12 cellular contexts compared by ENCODE assay signal in the genomic region with DNA sequence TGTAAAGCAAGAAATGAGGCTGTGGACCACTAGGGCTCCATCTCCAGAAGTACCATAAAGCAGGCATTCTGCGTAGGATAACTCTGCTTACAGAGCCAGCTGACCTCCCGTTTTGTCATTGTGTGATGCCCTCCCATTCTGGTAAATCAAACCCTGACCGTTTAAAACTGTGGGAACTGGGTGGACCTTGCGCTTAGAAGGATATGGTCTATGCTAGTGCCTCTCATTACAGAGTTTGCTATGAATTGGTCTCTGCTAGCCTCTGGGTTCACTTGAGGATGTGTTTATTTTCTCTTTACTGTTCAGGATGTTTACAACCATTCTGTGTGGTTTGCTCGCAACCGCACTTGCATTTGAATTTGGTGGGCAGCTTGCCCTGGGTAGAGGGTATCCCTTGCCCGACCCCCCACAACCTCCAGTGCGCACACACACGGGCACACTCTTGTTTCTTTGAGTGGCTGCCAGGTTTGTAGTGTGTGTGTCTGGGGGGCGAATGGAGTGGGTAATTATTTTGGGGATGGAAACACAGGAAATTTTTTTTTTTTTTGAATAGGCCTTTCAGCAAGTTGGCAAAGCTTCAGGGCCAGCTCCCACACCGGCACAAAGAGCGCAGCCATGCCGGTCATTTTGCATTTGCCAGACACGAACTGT.
DNase-seq lines count a peak whose midpoint lies in the region; ATAC-seq and TF ChIP-seq lines count a peak whose summit lies in the region.
"Had no signal": no experiment of that assay in that cellular context is flagged by ENCODE, and none has a peak within 500 bp of the region (broad histone marks: within the 10 kb centered on the region; RNA-seq: fewer than 3 reads in every experiment).

No MANE protein-coding gene starts in this region.

- H3K27me3 Mint-ChIP-seq in GM23338 (ENCODE audit: insufficient read depth, low read depth, poor library complexity) = peaks cover 41% of the 10 kb centered on the region
- H3K27me3 Mint-ChIP-seq in activated CD4-positive, alpha-beta memory T cell treated with anti-CD3 and anti-CD28 coated beads for 36 hours = no peaks in the 10 kb centered on the region
- H3K27me3 Mint-ChIP-seq: activated naive CD8-positive, alpha-beta T cell treated with anti-CD3 and anti-CD28 coated beads, Interleukin-2, amount 50 U/mL, for 24 hours had no signal

- H2AFZ ChIP-seq in GM23338 = no peak overlapping the region

- POLR2A ChIA-PET in AG04450 (lab: Yijun Ruan, JAX) = interaction anchor here (0.6 to 1.4 kb wide), 4 partner anchors 19 to 199 kb away, joined by 3 to 4 read pairs (median 4); partner anchors contain the start of gene JARID2
- POLR2A ChIA-PET in activated CD4-positive, alpha-beta memory T cell treated with anti-CD3 and anti-CD28 coated beads for 36 hours (lab: Charles Lee) = interaction anchor here (0.7 kb wide), 1 partner anchor 28 kb away, joined by 3 read pairs; no protein-coding TSS in a partner anchor

- intact Hi-C loops in activated CD4-positive, alpha-beta memory T cell treated with anti-CD3 and anti-CD28 coated beads for 36 hours (cut with micrococcal nuclease) = no loop called here
- intact Hi-C loops in tibial artery (cut with DNase I; ENCODE audit: low total_unique reads) = no loop called here

- DNase-seq in AG04450 (ENCODE audit: low read depth, low spot score) (peak; percentile 59), GM23338 (ENCODE audit: low spot score) (no peak), iris pigment epithelial cell (ENCODE audit: low read depth) (peak; percentile 43), SK-N-DZ (ENCODE audit: low spot score) (no peak), NCI-H524 treated with DMSO at 0.1 percent for 48 hours (lab: John Stamatoyannopoulos, UW) (no peak), tibial artery (no peak)
- no peak for DNase-seq in activated CD4-positive, alpha-beta memory T cell treated with anti-CD3 and anti-CD28 coated beads for 36 hours
- DNase-seq: activated CD4-positive, alpha-beta T cell treated with anti-CD3 and anti-CD28 coated beads, Interleukin-2, amount 50 U/mL, for 4 hours; activated naive CD8-positive, alpha-beta T cell treated with anti-CD3 and anti-CD28 coated beads, Interleukin-2, amount 50 U/mL, for 24 hours; activated T-cell treated with anti-CD3 and anti-CD28 coated beads, Interleukin-2, amount 50 U/mL, for 4 hours; NCI-H1436 treated with DMSO at 0.1 percent for 48 hours had no signal

- H3K36me3 ChIP-seq in GM23338 (ENCODE audit: insufficient read depth) = peaks cover 5% of the 10 kb centered on the region; the same call in 1 of the 2 replicates
- no peaks in the 10 kb centered on the region for H3K36me3 ChIP-seq in tibial artery

- TF ChIP-seq CTCF in AG04450 (IDR thresholded peaks at IDR 0.05; ENCODE audit: low read depth, low read length) (peak; percentile 33), GM23338 (conservative IDR thresholded peaks at IDR 0.05; ENCODE audit: low read depth in 2 of 2) (no peak), WI38 (IDR thresholded peaks at IDR 0.05; ENCODE audit: low read depth, low read length) (peak; percentile 8; the same call in 1 of the 2 replicates), tibial artery (IDR thresholded peaks at IDR 0.05) (no peak)

- peak overlapping the region; percentile 68 for H3K27ac ChIP-seq in AG04450 (ENCODE audit: low read depth, low read length)
- H3K27ac ChIP-seq in GM23338 (ENCODE audit: low read depth) = peak overlapping the region; percentile 27; the same call in 1 of the 2 replicates
- H3K27ac ChIP-seq in tibial artery = no peak overlapping the region

- H3F3A ChIP-seq in GM23338 (replicated peaks; ENCODE audit: low read depth) = peaks cover 9% of the 10 kb centered on the region; the same call in 1 of the 2 replicates

- peaks cover 100% of the 10 kb centered on the region for H3K79me2 ChIP-seq in GM23338 (replicated peaks; ENCODE audit: insufficient read depth)

- H3K9me3 ChIP-seq in AG04450 (ENCODE audit: control insufficient read depth, insufficient read depth, low read length) (no peaks in the 10 kb centered on the region), tibial artery (no peaks in the 10 kb centered on the region)

- no peak overlapping the region; the same call in 1 of the 2 replicates for H3K4me3 ChIP-seq in AG04450 (ENCODE audit: low read depth, low read length)
- H3K4me3 ChIP-seq in GM23338 = no peak overlapping the region
- no peak overlapping the region for H3K4me3 ChIP-seq in WI38 (ENCODE audit: low read depth, low read length)
- H3K4me3 ChIP-seq in tibial artery = no peak overlapping the region

- H3K9me2 ChIP-seq in GM23338 (ENCODE audit: insufficient read depth) = no peaks in the 10 kb centered on the region

- H3K4me2 ChIP-seq in GM23338 = peak overlapping the region; percentile 14; the same call in 1 of the 2 replicates

- H4K20me1 ChIP-seq in GM23338 (replicated peaks; ENCODE audit: insufficient read depth) = peaks cover 93% of the 10 kb centered on the region

- H3K9me3 Mint-ChIP-seq in GM23338 = no peaks in the 10 kb centered on the region; the same call in 2 of the 3 replicates
- H3K9me3 Mint-ChIP-seq in activated CD4-positive, alpha-beta memory T cell treated with anti-CD3 and anti-CD28 coated beads for 36 hours = no peaks in the 10 kb centered on the region
- H3K9me3 Mint-ChIP-seq: activated naive CD8-positive, alpha-beta T cell treated with anti-CD3 and anti-CD28 coated beads, Interleukin-2, amount 50 U/mL, for 24 hours; activated T-cell treated with anti-CD3 and anti-CD28 coated beads, Interleukin-2, amount 50 U/mL, for 4 hours had no signal

- peaks cover 93% of the 10 kb centered on the region for H3K4me1 Mint-ChIP-seq in GM23338
- H3K4me1 Mint-ChIP-seq in activated CD4-positive, alpha-beta memory T cell treated with anti-CD3 and anti-CD28 coated beads for 36 hours (ENCODE audit: low read depth) = peaks cover 52% of the 10 kb centered on the region

- CTCF ChIA-PET in AG04450 (lab: Charles Lee) = interaction anchor here (0.6 to 3.9 kb wide), 4 partner anchors 13 to 1315 kb away, joined by 3 to 17 read pairs (median 4); no protein-coding TSS in a partner anchor
- CTCF ChIA-PET in activated CD4-positive, alpha-beta memory T cell treated with anti-CD3 and anti-CD28 coated beads for 36 hours (lab: Charles Lee) = interaction anchor here (0.6 to 1.0 kb wide), 2 partner anchors 19 to 1378 kb away, joined by 3 read pairs; no protein-coding TSS in a partner anchor

- H3K27ac Mint-ChIP-seq in GM23338 = no peak overlapping the region
- H3K27ac Mint-ChIP-seq in activated CD4-positive, alpha-beta memory T cell treated with anti-CD3 and anti-CD28 coated beads for 36 hours = no peak overlapping the region
- H3K27ac Mint-ChIP-seq: activated naive CD8-positive, alpha-beta T cell treated with anti-CD3 and anti-CD28 coated beads, Interleukin-2, amount 50 U/mL, for 24 hours had no signal

- no peak for ATAC-seq in GM23338
- ATAC-seq: activated naive CD8-positive, alpha-beta T cell treated with anti-CD3 and anti-CD28 coated beads, Interleukin-2, amount 50 U/mL, for 24 hours; activated T-cell treated with anti-CD3 and anti-CD28 coated beads, Interleukin-2, amount 50 U/mL, for 4 hours had no signal

- H3K27me3 ChIP-seq in AG04450 (ENCODE audit: control insufficient read depth, insufficient read depth, low read length) = no peaks in the 10 kb centered on the region
- H3K27me3 ChIP-seq in GM23338 (ENCODE audit: insufficient read depth) = no peaks in the 10 kb centered on the region
- H3K27me3 ChIP-seq in tibial artery = no peaks in the 10 kb centered on the region

- no peaks in the 10 kb centered on the region; the same call in 2 of the 3 replicates for H3K36me3 Mint-ChIP-seq in GM23338 (ENCODE audit: low read depth)
- H3K36me3 Mint-ChIP-seq in activated CD4-positive, alpha-beta memory T cell treated with anti-CD3 and anti-CD28 coated beads for 36 hours = peaks cover 2% of the 10 kb centered on the region

- H3K4me1 ChIP-seq in GM23338 (ENCODE audit: insufficient read depth) (peaks cover 92% of the 10 kb centered on the region), tibial artery (peaks cover 0 to 39% (median 8%) of the 10 kb centered on the region in 4 donors)

- H3K4me3 Mint-ChIP-seq in GM23338 = no peak overlapping the region
- no peak overlapping the region for H3K4me3 Mint-ChIP-seq in activated CD4-positive, alpha-beta memory T cell treated with anti-CD3 and anti-CD28 coated beads for 36 hours
- H3K4me3 Mint-ChIP-seq: activated naive CD8-positive, alpha-beta T cell treated with anti-CD3 and anti-CD28 coated beads, Interleukin-2, amount 50 U/mL, for 24 hours; activated T-cell treated with anti-CD3 and anti-CD28 coated beads, Interleukin-2, amount 50 U/mL, for 4 hours had no signal

Comparison
In these comparisons a context has a peak if more than half of its experiments do, and no peak if none do; other contexts are left out.
1. DNase-seq: peak in AG04450 (single experiment) and iris pigment epithelial cell (single experiment); none in GM23338 (single experiment), activated CD4-positive, alpha-beta memory T cell treated with anti-CD3 and anti-CD28 coated beads for 36 hours (single experiment), SK-N-DZ (single experiment), NCI-H524 treated with DMSO at 0.1 percent for 48 hours (single experiment) and tibial artery (0 of 2).
2. H3K27ac ChIP-seq: peak in AG04450 (single experiment) and GM23338 (single experiment); none in tibial artery (0 of 2).
3. CTCF ChIP-seq: peak in AG04450 (single experiment) and WI38 (single experiment); none in GM23338 (0 of 2) and tibial artery (0 of 2).